Comparison of ENCODE assay signal across 8 cellular contexts in the genomic region with DNA sequence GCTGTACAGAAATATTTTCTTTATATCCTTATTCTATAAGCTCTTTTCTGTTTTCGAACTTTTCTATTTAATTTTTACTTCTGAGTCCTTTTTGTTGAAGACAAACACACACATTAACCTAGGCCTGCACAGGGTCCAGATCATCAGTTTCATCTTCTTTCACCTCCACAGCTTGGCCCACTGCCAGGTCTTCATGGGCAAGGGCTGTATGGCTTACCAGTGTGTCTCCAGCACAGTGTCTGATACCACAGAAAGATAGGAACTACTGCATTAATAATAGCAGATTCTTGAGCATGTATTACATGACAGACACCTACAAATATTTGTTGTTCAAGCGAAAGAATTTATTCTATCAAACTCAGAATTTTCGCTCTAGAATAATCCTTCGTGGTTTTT. TPM values are rescaled to one million over a fixed set of nuclear protein-coding genes. Genes with fewer than 3 reads are reported as not detected.
DNase-seq lines count a peak whose midpoint lies in the region; ATAC-seq and TF ChIP-seq lines count a peak whose summit lies in the region.

No MANE protein-coding gene starts in this region.

- peaks cover 67% of the 10 kb centered on the region for H3K4me1 Mint-ChIP-seq in CD8-positive, alpha-beta T cell (ENCODE audit: low read depth)

- no peaks in the 10 kb centered on the region for H3K9me3 ChIP-seq in CD8-positive, alpha-beta T cell (ENCODE audit: low read length)
- H3K9me3 ChIP-seq in esophagus muscularis mucosa, result no peaks in the 10 kb centered on the region

- no peak overlapping the region for H3K4me3 Mint-ChIP-seq in CD8-positive, alpha-beta T cell

- H3K27me3 Mint-ChIP-seq in CD8-positive, alpha-beta T cell (ENCODE audit: low read depth), result no peaks in the 10 kb centered on the region

- TF ChIP-seq CTCF in CD8-positive, alpha-beta T cell (IDR thresholded peaks at IDR 0.05), result no peak
- TF ChIP-seq CTCF in esophagus muscularis mucosa (IDR thresholded peaks at IDR 0.05), result no peak

- CTCF ChIA-PET in CD8-positive, alpha-beta T cell (lab: Charles Lee), result no interaction called here

- H3K4me3 ChIP-seq in CD8-positive, alpha-beta T cell (ENCODE audit: low read depth, low read length), result no peak overlapping the region
- no peak overlapping the region for H3K4me3 ChIP-seq in esophagus muscularis mucosa

- intact Hi-C loops in CD8-positive, alpha-beta T cell (cut with DNase I, micrococcal nuclease), result loop anchor here in 1 of 2 experiments (2.0 kb wide), 1 partner anchor 14 kb away; no protein-coding TSS in a partner anchor
- intact Hi-C loops in esophagus muscularis mucosa (cut with DNase I), result no loop called here

- no peaks in the 10 kb centered on the region for H3K9me3 Mint-ChIP-seq in CD8-positive, alpha-beta T cell

- no peak overlapping the region for H3K27ac Mint-ChIP-seq in CD8-positive, alpha-beta T cell

- peaks cover 14% of the 10 kb centered on the region for H3K4me1 ChIP-seq in CD8-positive, alpha-beta T cell (ENCODE audit: insufficient read depth, low read length)
- H3K4me1 ChIP-seq in esophagus muscularis mucosa, result peaks cover 69 to 96% (median 83%) of the 10 kb centered on the region in 4 donors

- no peaks in the 10 kb centered on the region for H3K36me3 ChIP-seq in CD8-positive, alpha-beta T cell (ENCODE audit: insufficient read depth, low read length)
- H3K36me3 ChIP-seq in esophagus muscularis mucosa, result no peaks in the 10 kb centered on the region

- no peaks in the 10 kb centered on the region for H3K36me3 Mint-ChIP-seq in CD8-positive, alpha-beta T cell

- DNase-seq in CD8-positive, alpha-beta T cell, result peak in 6 of 7 experiments; percentile 16 to 62 (median 44)
- DNase-seq in T-helper 22 cell (ENCODE audit: low read depth) (peak; percentile 1), left lobe of liver (ENCODE audit: low spot score) (no peak), NOMO-1 treated with dmso at 0.1 percent for 144 hours (lab: John Stamatoyannopoulos, UW; ENCODE audit: unreplicated experiment) (no peak), Ammon's horn (ENCODE audit: low spot score) (no peak), esophagus muscularis mucosa (ENCODE audit: extremely low spot score) (no peak), AG20443 (ENCODE audit: low spot score) (no peak)

- H3K27ac ChIP-seq in CD8-positive, alpha-beta T cell (ENCODE audit: low read depth, low read length), result no peak overlapping the region
- H3K27ac ChIP-seq in esophagus muscularis mucosa (replicated peaks in 1 of 4), result no peak overlapping the region

- TF ChIP-seq POLR2A in esophagus muscularis mucosa (IDR thresholded peaks at IDR 0.05; ENCODE audit: low read depth), result no peak

- POLR2A ChIA-PET in CD8-positive, alpha-beta T cell (lab: Charles Lee), result no interaction called here

- TF ChIP-seq EP300 in esophagus muscularis mucosa (IDR thresholded peaks at IDR 0.05), result no peak

- WGBS in esophagus muscularis mucosa, result 90% methylated on average over 4 of the region's 4 CpGs

- no peaks in the 10 kb centered on the region for H3K27me3 ChIP-seq in CD8-positive, alpha-beta T cell (ENCODE audit: insufficient read depth, low read length)
- no peaks in the 10 kb centered on the region for H3K27me3 ChIP-seq in esophagus muscularis mucosa

- no peak for ATAC-seq in CD8-positive, alpha-beta T cell
- ATAC-seq in GM19463 (IDR thresholded peaks at IDR 0.05; ENCODE audit: unreplicated experiment) (peak; percentile 69), left lobe of liver (peak; percentile 49)

RNA-seq across cellular contexts. Expression of a gene that starts 24.4 kb away (rescaled TPM):
- 10 to 100 TPM; 67.4 to 70.9 TPM for total RNA-seq in CD8-positive, alpha-beta T cell
- total RNA-seq in left lobe of liver, result 45.2 TPM
- total RNA-seq in esophagus muscularis mucosa, result 100 to 1,000 TPM; 176 to 290 (median 237) TPM

Comparison
In these comparisons a context has a peak if more than half of its experiments do, and no peak if none do; other contexts are left out.
1. DNase-seq: peak in CD8-positive, alpha-beta T cell (6 of 7) and T-helper 22 cell (single experiment); none in left lobe of liver (single experiment), NOMO-1 treated with dmso at 0.1 percent for 144 hours (single experiment), Ammon's horn (single experiment), esophagus muscularis mucosa (single experiment) and AG20443 (single experiment).